ENCODE assay signal across 8 cellular contexts in the genomic region with DNA sequence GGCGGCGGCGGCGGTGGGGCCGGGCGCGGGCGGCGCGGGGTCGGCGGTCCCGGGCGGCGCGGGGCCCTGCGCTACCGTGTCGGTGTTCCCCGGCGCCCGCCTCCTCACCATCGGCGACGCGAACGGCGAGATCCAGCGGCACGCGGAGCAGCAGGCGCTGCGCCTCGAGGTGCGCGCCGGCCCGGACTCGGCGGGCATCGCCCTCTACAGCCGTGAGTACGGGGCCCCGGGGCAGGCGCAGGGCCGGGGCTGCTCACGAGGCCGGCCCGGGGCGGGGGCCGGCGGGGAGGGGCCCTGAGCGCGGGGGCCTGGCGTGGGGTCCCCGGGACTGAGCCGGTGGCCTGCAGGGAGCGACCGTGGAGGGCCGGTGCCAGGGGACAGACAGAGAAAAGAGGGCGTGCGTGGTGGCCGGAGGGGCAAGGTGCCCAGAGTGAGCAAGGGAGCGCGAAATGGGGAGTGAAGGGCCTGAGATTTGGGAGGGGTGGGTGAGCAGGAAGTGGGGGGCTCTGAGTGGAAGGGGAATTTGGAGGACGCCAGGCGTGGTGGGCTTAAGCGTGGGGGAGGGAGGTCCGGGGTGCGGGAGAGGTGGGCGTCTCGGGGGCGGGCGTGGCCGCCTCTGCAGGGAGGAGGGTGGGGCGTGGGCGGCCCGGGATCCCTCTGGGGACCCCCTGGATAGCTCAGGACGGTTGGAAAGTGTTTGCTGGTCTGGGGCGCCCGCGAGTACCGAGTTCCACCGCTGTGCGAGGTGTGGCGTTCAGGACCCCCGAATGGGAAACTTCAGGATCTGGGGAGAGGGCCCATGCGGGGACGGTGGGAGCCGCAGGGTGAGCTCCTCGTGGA. TPM values are rescaled to one million over a fixed set of nuclear protein-coding genes. Genes with fewer than 3 reads are reported as not detected.
DNase-seq lines count a peak whose midpoint lies in the region; ATAC-seq and TF ChIP-seq lines count a peak whose summit lies in the region.

No MANE protein-coding gene starts in this region.

- TF ChIP-seq POLR2A in GM18951 (IDR thresholded peaks at IDR 0.05; ENCODE audit: extremely low read depth, insufficient read depth, insufficient read length) (peak; percentile 18), esophagus muscularis mucosa (IDR thresholded peaks at IDR 0.05; ENCODE audit: low read depth) (no peak), upper lobe of left lung (IDR thresholded peaks at IDR 0.05) (no peak)

- H3K4me1 Mint-ChIP-seq in natural killer cell treated with Interleukin-12 subunit alpha and Interleukin-12 subunit beta and Interleukin-15 and Interleukin-18, amount 100 ng/mL, for 72 hours (ENCODE audit: low read depth in 2 of 2) = peaks cover 25 to 30% of the 10 kb centered on the region in 2 donors

- peak in 1 of 2 donors; percentile 0 for ATAC-seq in natural killer cell treated with Interleukin-12 subunit alpha and Interleukin-12 subunit beta and Interleukin-15 and Interleukin-18, amount 100 ng/mL, for 72 hours
- no peak for ATAC-seq in upper lobe of left lung (ENCODE audit: low FRiP score in 2 of 2)

- TF ChIP-seq CTCF in esophagus muscularis mucosa (IDR thresholded peaks at IDR 0.05) (peak in 1 of 3 experiments; percentile 35), upper lobe of left lung (IDR thresholded peaks at IDR 0.05) (peak in 4 of 6 experiments; percentile 12 to 24 (median 18))

- H3K4me3 Mint-ChIP-seq in natural killer cell treated with Interleukin-12 subunit alpha and Interleukin-12 subunit beta and Interleukin-15 and Interleukin-18, amount 100 ng/mL, for 72 hours = peak overlapping the region; percentile 86

- 1% methylated on average over 40 of the region's 91 CpGs for WGBS in esophagus muscularis mucosa
- WGBS in upper lobe of left lung, 2 donors = 0 to 1% methylated on average over 19 to 34 of the region's 91 CpGs

- peak overlapping the region; percentile 83 to 96 (median 94) for H3K4me3 ChIP-seq in esophagus muscularis mucosa
- H3K4me3 ChIP-seq in upper lobe of left lung = peak overlapping the region; percentile 88 to 93 (median 90)

- H3K9me3 ChIP-seq in esophagus muscularis mucosa (no peaks in the 10 kb centered on the region), upper lobe of left lung (no peaks in the 10 kb centered on the region)

- in situ Hi-C loops in ACHN (cut with HindIII; ENCODE audit: low pct_ligation_motif_present, low pct_unique_long_range_greater_than_20kb, low sequenced_read_pairs) (no loop called here), GM18951 (cut with MboI; ENCODE audit: low sequenced_read_pairs, unreplicated experiment) (no loop called here)

- peak overlapping the region; percentile 85 to 89 (median 87) for H3K27ac ChIP-seq in esophagus muscularis mucosa (replicated peaks in 1 of 4)
- peak overlapping the region; percentile 72 to 91 (median 79) for H3K27ac ChIP-seq in upper lobe of left lung

- H3K27me3 ChIP-seq in esophagus muscularis mucosa = no peaks in the 10 kb centered on the region
- no peaks in the 10 kb centered on the region for H3K27me3 ChIP-seq in upper lobe of left lung

- H3K4me1 ChIP-seq in esophagus muscularis mucosa (peaks cover 24 to 59% (median 50%) of the 10 kb centered on the region in 4 donors), upper lobe of left lung (peaks cover 19 to 31% (median 26%) of the 10 kb centered on the region in 4 donors)

- peak overlapping the region; percentile 62 to 87 for H3K27ac Mint-ChIP-seq in natural killer cell treated with Interleukin-12 subunit alpha and Interleukin-12 subunit beta and Interleukin-15 and Interleukin-18, amount 100 ng/mL, for 72 hours

- H3K36me3 ChIP-seq in esophagus muscularis mucosa (no peaks in the 10 kb centered on the region), upper lobe of left lung (no peaks in the 10 kb centered on the region)

- H3K36me3 Mint-ChIP-seq in natural killer cell treated with Interleukin-12 subunit alpha and Interleukin-12 subunit beta and Interleukin-15 and Interleukin-18, amount 100 ng/mL, for 72 hours = no peaks in the 10 kb centered on the region

- no peak for TF ChIP-seq EP300 in esophagus muscularis mucosa (IDR thresholded peaks at IDR 0.05)
- TF ChIP-seq EP300 in upper lobe of left lung (IDR thresholded peaks at IDR 0.05) = no peak

- no peaks in the 10 kb centered on the region for H3K9me3 Mint-ChIP-seq in natural killer cell treated with Interleukin-12 subunit alpha and Interleukin-12 subunit beta and Interleukin-15 and Interleukin-18, amount 100 ng/mL, for 72 hours

- intact Hi-C loops in esophagus muscularis mucosa (cut with DNase I) = loop anchor here (5.0 kb wide), 1 partner anchor 55 kb away; the partner anchor contains the start of genes TIMM29 and YIPF2

- DNase-seq in ACHN (peak; percentile 24), HuH-7.5 (ENCODE audit: low spot score) (peak; percentile 53), esophagus muscularis mucosa (ENCODE audit: extremely low spot score) (no peak), upper lobe of left lung (peak; percentile 31 to 93), AML-193 (lab: John Stamatoyannopoulos, UW) (no peak)
- peak; percentile 51 for DNase-seq in activated CD8-positive, alpha-beta memory T cell treated with anti-CD3 and anti-CD28 coated beads, Interleukin-2, amount 50 U/mL, for 4 hours
- DNase-seq in natural killer cell treated with Interleukin-12 subunit alpha and Interleukin-12 subunit beta and Interleukin-15 and Interleukin-18, amount 100 ng/mL, for 72 hours (ENCODE audit: low spot score) = peak; percentile 64

- H3K27me3 Mint-ChIP-seq in natural killer cell treated with Interleukin-12 subunit alpha and Interleukin-12 subunit beta and Interleukin-15 and Interleukin-18, amount 100 ng/mL, for 72 hours = no peaks in the 10 kb centered on the region

RNA-seq across cellular contexts. Expression of gene CARM1, which starts 0.6 kb away (rescaled TPM):
- total RNA-seq in esophagus muscularis mucosa = 10 to 100 TPM; 24.9 to 43.5 (median 30.6) TPM
- total RNA-seq in natural killer cell treated with Interleukin-12 subunit alpha and Interleukin-12 subunit beta and Interleukin-15 and Interleukin-18, amount 100 ng/mL, for 72 hours = 10 to 100 TPM; 48.4 to 60.0 TPM
- total RNA-seq in upper lobe of left lung = 10 to 100 TPM; 19.0 to 30.6 (median 25.3) TPM

RNA-seq across cellular contexts. Expression of gene C19orf38, which starts 23.7 kb away (rescaled TPM):
- total RNA-seq in esophagus muscularis mucosa (1 to 10 TPM in 2 of 4 donors, under 1 TPM in 1, not detected in 1; 0.97 to 3.6 (median 1.1) TPM), upper lobe of left lung (10 to 100 TPM in 2 of 6 donors, 1 to 10 TPM in 4; 2.8 to 26.2 (median 6.8) TPM)
- 10 to 100 TPM in 1 of 2 donors, 1 to 10 TPM in 1; 2.7 to 12.0 TPM for total RNA-seq in natural killer cell treated with Interleukin-12 subunit alpha and Interleukin-12 subunit beta and Interleukin-15 and Interleukin-18, amount 100 ng/mL, for 72 hours

RNA-seq across cellular contexts. Expression of gene TMED1, which starts 35.9 kb away (rescaled TPM):
- total RNA-seq in esophagus muscularis mucosa (10 to 100 TPM; 18.7 to 29.5 (median 27.7) TPM), upper lobe of left lung (10 to 100 TPM; 11.3 to 40.7 (median 25.1) TPM)
- total RNA-seq in natural killer cell treated with Interleukin-12 subunit alpha and Interleukin-12 subunit beta and Interleukin-15 and Interleukin-18, amount 100 ng/mL, for 72 hours = 10 to 100 TPM; 15.2 to 24.1 TPM

RNA-seq across cellular contexts. Expression of gene YIPF2, which starts 56.5 kb away (rescaled TPM):
- total RNA-seq in esophagus muscularis mucosa (10 to 100 TPM; 23.3 to 50.1 (median 31.0) TPM), upper lobe of left lung (10 to 100 TPM; 18.9 to 56.6 (median 49.5) TPM)
- total RNA-seq in natural killer cell treated with Interleukin-12 subunit alpha and Interleukin-12 subunit beta and Interleukin-15 and Interleukin-18, amount 100 ng/mL, for 72 hours = 10 to 100 TPM; 33.8 to 37.2 TPM

RNA-seq across cellular contexts. Expression of gene TIMM29, which starts 56.7 kb away (rescaled TPM):
- total RNA-seq in esophagus muscularis mucosa = 10 to 100 TPM; 32.6 to 58.7 (median 45.9) TPM
- total RNA-seq in natural killer cell treated with Interleukin-12 subunit alpha and Interleukin-12 subunit beta and Interleukin-15 and Interleukin-18, amount 100 ng/mL, for 72 hours = 10 to 100 TPM; 24.9 to 30.2 TPM
- total RNA-seq in upper lobe of left lung = 10 to 100 TPM; 20.2 to 46.1 (median 32.7) TPM

Comparison
In these comparisons a context has a peak if more than half of its experiments do, and no peak if none do; other contexts are left out.
1. DNase-seq: peak in ACHN (single experiment), HuH-7.5 (single experiment), activated CD8-positive, alpha-beta memory T cell treated with anti-CD3 and anti-CD28 coated beads, Interleukin-2, amount 50 U/mL, for 4 hours (single experiment), natural killer cell treated with Interleukin-12 subunit alpha and Interleukin-12 subunit beta and Interleukin-15 and Interleukin-18, amount 100 ng/mL, for 72 hours (single experiment) and upper lobe of left lung (2 of 2); none in esophagus muscularis mucosa (single experiment) and AML-193 (0 of 2).